14 cellular contexts compared by ENCODE assay signal in the genomic region with DNA sequence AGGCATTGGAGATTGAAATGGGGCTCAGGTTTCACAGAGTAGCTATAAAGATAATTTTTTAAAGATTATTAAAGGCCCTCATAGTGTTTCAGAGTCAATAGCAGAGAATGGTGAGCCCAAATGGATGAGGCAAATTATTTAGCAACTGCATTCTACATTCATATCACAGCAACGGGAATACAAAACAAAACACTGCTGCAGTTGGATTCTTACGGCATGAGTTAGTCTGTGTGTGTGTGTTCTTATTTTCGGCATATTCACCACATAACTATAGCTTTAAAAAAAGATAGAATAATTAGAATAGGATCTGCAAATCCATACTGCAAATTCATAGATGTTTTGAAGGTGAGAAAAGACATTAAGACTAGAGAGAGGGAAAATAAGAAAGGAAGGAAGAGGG.
DNase-seq lines count a peak whose midpoint lies in the region; ATAC-seq and TF ChIP-seq lines count a peak whose summit lies in the region.
"Had no signal": no experiment of that assay in that cellular context is flagged by ENCODE, and none has a peak within 500 bp of the region (broad histone marks: within the 10 kb centered on the region; RNA-seq: fewer than 3 reads in every experiment).

No MANE protein-coding gene starts in this region.

- H3K4me3 ChIP-seq in fibroblast of pulmonary artery (replicated peaks; ENCODE audit: low read depth, low read length) (no peak overlapping the region), skeletal muscle satellite cell (ENCODE audit: low read length) (no peak overlapping the region)
- H3K4me3 ChIP-seq: lung, neural progenitor cell had no signal

- H3K27me3 ChIP-seq in skeletal muscle satellite cell (ENCODE audit: control insufficient read depth, insufficient read depth, low read length): no peaks in the 10 kb centered on the region
- H3K27me3 ChIP-seq: neural progenitor cell had no signal

- ATAC-seq in SK-N-SH treated with all-trans-retinoic acid at 6 μM for 48 hours (peak; percentile 83), GM21723 (IDR thresholded peaks at IDR 0.05; ENCODE audit: unreplicated experiment) (no peak), HG03097 (IDR thresholded peaks at IDR 0.05; ENCODE audit: low FRiP score, unreplicated experiment) (no peak)
- ATAC-seq: activated naive CD4-positive, alpha-beta T cell treated with anti-CD3 and anti-CD28 coated beads, Interleukin-2, amount 50 U/mL, for 72 hours had no signal

- peaks cover 47% of the 10 kb centered on the region for H3K4me1 ChIP-seq in skeletal muscle satellite cell (ENCODE audit: control insufficient read depth, insufficient read depth, low read length)
- H3K4me1 ChIP-seq: neural progenitor cell had no signal

- peak; percentile 58 for DNase-seq in Daoy (ENCODE audit: low read depth)
- peak; percentile 90 for DNase-seq in fibroblast of pulmonary artery (ENCODE audit: low read depth)
- no peak for DNase-seq in DMS53 treated with DMSO at 0.1 percent for 48 hours (lab: John Stamatoyannopoulos, UW; ENCODE audit: unreplicated experiment)
- no peak for DNase-seq in NCI-H2107 treated with DMSO at 0.1 percent for 48 hours (lab: John Stamatoyannopoulos, UW; ENCODE audit: unreplicated experiment)
- DNase-seq: activated CD4-positive, alpha-beta T cell treated with anti-CD3 and anti-CD28 coated beads for 48 hours; NCI-H2029 treated with DMSO at 0.1 percent for 48 hours; NCI-H774 had no signal

- H3K36me3 ChIP-seq in skeletal muscle satellite cell (ENCODE audit: insufficient read depth, low read length): no peaks in the 10 kb centered on the region
- H3K36me3 ChIP-seq: neural progenitor cell had no signal

- no peaks in the 10 kb centered on the region for H3K9me3 ChIP-seq in skeletal muscle satellite cell (replicated peaks; ENCODE audit: low read length)

- peak overlapping the region; percentile 28 for H3K4me2 ChIP-seq in skeletal muscle satellite cell (ENCODE audit: low read length)
- H3K4me2 ChIP-seq: neural progenitor cell had no signal

- TF ChIP-seq CTCF in fibroblast of pulmonary artery (IDR thresholded peaks at IDR 0.05; ENCODE audit: low read length, missing control alignments): no peak

- peak overlapping the region; percentile 81 for H3K9ac ChIP-seq in skeletal muscle satellite cell (ENCODE audit: low read depth, low read length)
- H3K9ac ChIP-seq: neural progenitor cell had no signal

TF ChIP-seq in SK-N-SH treated with all-trans-retinoic acid at 6 μM for 48 hours, 23 proteins besides CTCF, POLR2A, EP300 and RAD21:
- TF ChIP-seq ZFP30 (CRISPR knock-in tag; IDR thresholded peaks at IDR 0.05) (no peak), ZNF70 (CRISPR knock-in tag; IDR thresholded peaks at IDR 0.05) (no peak), ZFP3 (CRISPR knock-in tag; IDR thresholded peaks at IDR 0.05) (no peak), RARB (CRISPR knock-in tag; IDR thresholded peaks at IDR 0.05) (no peak), ARNTL (CRISPR knock-in tag; IDR thresholded peaks at IDR 0.05; ENCODE audit: borderline replicate concordance, low read depth) (no peak), CSDC2 (CRISPR knock-in tag; IDR thresholded peaks at IDR 0.05) (no peak), PPARA (CRISPR knock-in tag; IDR thresholded peaks at IDR 0.05; ENCODE audit: borderline replicate concordance) (no peak), ZNF8 (CRISPR knock-in tag; IDR thresholded peaks at IDR 0.05) (no peak), TCF4 (CRISPR knock-in tag; IDR thresholded peaks at IDR 0.05; ENCODE audit: borderline replicate concordance) (no peak), GLIS3 (CRISPR knock-in tag; IDR thresholded peaks at IDR 0.05) (no peak), TOX (CRISPR knock-in tag; IDR thresholded peaks at IDR 0.05; ENCODE audit: borderline replicate concordance) (no peak), SNAI2 (CRISPR knock-in tag; IDR thresholded peaks at IDR 0.05) (no peak), OSR1 (CRISPR knock-in tag; IDR thresholded peaks at IDR 0.05) (no peak), ZNF565 (CRISPR knock-in tag; conservative IDR thresholded peaks at IDR 0.05; ENCODE audit: low read depth) (no peak)
- TF ChIP-seq, protein P1, sequence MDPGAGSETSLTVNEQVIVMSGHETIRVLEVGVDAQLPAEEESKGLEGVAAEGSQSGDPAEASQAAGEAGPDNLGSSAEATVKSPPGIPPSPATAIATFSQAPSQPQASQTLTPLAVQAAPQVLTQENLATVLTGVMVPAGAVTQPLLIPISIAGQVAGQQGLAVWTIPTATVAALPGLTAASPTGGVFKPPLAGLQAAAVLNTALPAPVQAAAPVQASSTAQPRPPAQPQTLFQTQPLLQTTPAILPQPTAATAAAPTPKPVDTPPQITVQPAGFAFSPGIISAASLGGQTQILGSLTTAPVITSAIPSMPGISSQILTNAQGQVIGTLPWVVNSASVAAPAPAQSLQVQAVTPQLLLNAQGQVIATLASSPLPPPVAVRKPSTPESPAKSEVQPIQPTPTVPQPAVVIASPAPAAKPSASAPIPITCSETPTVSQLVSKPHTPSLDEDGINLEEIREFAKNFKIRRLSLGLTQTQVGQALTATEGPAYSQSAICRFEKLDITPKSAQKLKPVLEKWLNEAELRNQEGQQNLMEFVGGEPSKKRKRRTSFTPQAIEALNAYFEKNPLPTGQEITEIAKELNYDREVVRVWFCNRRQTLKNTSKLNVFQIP (CRISPR knock-in tag; IDR thresholded peaks at IDR 0.05; ENCODE audit: borderline replicate concordance, low read depth): no peak
- TF ChIP-seq, protein P2, sequence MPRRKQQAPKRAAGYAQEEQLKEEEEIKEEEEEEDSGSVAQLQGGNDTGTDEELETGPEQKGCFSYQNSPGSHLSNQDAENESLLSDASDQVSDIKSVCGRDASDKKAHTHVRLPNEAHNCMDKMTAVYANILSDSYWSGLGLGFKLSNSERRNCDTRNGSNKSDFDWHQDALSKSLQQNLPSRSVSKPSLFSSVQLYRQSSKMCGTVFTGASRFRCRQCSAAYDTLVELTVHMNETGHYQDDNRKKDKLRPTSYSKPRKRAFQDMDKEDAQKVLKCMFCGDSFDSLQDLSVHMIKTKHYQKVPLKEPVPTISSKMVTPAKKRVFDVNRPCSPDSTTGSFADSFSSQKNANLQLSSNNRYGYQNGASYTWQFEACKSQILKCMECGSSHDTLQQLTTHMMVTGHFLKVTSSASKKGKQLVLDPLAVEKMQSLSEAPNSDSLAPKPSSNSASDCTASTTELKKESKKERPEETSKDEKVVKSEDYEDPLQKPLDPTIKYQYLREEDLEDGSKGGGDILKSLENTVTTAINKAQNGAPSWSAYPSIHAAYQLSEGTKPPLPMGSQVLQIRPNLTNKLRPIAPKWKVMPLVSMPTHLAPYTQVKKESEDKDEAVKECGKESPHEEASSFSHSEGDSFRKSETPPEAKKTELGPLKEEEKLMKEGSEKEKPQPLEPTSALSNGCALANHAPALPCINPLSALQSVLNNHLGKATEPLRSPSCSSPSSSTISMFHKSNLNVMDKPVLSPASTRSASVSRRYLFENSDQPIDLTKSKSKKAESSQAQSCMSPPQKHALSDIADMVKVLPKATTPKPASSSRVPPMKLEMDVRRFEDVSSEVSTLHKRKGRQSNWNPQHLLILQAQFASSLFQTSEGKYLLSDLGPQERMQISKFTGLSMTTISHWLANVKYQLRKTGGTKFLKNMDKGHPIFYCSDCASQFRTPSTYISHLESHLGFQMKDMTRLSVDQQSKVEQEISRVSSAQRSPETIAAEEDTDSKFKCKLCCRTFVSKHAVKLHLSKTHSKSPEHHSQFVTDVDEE (CRISPR knock-in tag; IDR thresholded peaks at IDR 0.05): no peak
- TF ChIP-seq, protein P3, sequence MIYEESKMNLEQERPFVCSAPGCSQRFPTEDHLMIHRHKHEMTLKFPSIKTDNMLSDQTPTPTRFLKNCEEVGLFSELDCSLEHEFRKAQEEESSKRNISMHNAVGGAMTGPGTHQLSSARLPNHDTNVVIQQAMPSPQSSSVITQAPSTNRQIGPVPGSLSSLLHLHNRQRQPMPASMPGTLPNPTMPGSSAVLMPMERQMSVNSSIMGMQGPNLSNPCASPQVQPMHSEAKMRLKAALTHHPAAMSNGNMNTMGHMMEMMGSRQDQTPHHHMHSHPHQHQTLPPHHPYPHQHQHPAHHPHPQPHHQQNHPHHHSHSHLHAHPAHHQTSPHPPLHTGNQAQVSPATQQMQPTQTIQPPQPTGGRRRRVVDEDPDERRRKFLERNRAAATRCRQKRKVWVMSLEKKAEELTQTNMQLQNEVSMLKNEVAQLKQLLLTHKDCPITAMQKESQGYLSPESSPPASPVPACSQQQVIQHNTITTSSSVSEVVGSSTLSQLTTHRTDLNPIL (CRISPR knock-in tag; IDR thresholded peaks at IDR 0.05; ENCODE audit: low read depth): no peak
- TF ChIP-seq, protein P4, sequence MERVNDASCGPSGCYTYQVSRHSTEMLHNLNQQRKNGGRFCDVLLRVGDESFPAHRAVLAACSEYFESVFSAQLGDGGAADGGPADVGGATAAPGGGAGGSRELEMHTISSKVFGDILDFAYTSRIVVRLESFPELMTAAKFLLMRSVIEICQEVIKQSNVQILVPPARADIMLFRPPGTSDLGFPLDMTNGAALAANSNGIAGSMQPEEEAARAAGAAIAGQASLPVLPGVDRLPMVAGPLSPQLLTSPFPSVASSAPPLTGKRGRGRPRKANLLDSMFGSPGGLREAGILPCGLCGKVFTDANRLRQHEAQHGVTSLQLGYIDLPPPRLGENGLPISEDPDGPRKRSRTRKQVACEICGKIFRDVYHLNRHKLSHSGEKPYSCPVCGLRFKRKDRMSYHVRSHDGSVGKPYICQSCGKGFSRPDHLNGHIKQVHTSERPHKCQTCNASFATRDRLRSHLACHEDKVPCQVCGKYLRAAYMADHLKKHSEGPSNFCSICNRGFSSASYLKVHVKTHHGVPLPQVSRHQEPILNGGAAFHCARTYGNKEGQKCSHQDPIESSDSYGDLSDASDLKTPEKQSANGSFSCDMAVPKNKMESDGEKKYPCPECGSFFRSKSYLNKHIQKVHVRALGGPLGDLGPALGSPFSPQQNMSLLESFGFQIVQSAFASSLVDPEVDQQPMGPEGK (CRISPR knock-in tag; IDR thresholded peaks at IDR 0.05; ENCODE audit: borderline replicate concordance): no peak

Comparison
In these comparisons a context has a peak if more than half of its experiments do, and no peak if none do; other contexts are left out.
1. DNase-seq: peak in Daoy (single experiment) and fibroblast of pulmonary artery (single experiment); none in DMS53 treated with DMSO at 0.1 percent for 48 hours (single experiment) and NCI-H2107 treated with DMSO at 0.1 percent for 48 hours (single experiment).